ENCODE assay signal across 15 cellular contexts in the genomic region with DNA sequence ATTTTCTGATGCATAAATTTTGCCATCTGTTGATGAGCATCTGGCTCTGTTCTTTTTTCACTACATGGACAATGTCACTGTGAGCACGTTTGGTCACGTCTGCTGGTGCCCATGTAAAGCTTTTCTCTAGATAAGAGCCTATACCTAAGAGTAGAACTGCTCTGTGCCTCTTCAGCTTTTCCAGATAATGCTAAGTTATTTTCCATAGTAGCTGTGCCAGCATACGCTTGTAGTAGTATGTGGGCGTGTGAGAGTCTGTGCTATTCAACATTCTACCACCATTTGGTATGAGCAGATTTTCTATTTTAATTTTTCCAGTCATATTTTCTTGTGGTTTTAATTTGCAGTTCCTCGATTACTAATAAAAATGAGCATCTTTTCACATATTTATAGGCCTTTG. TPM values are rescaled to one million over a fixed set of nuclear protein-coding genes. Genes with fewer than 3 reads are reported as not detected.
DNase-seq lines count a peak whose midpoint lies in the region; ATAC-seq and TF ChIP-seq lines count a peak whose summit lies in the region.
"Had no signal": no experiment of that assay in that cellular context is flagged by ENCODE, and none has a peak within 500 bp of the region (broad histone marks: within the 10 kb centered on the region; RNA-seq: fewer than 3 reads in every experiment).

No MANE protein-coding gene starts in this region.

- peak overlapping the region; percentile 46 for H3K27ac Mint-ChIP-seq in activated naive CD8-positive, alpha-beta T cell
- H3K27ac Mint-ChIP-seq: naive B cell had no signal

- H3K36me3 Mint-ChIP-seq in activated naive CD8-positive, alpha-beta T cell = peaks cover 13% of the 10 kb centered on the region

- no peaks in the 10 kb centered on the region for H3K9me3 Mint-ChIP-seq in activated naive CD8-positive, alpha-beta T cell (ENCODE audit: low read depth)
- H3K9me3 Mint-ChIP-seq: naive B cell had no signal

- H3K9ac ChIP-seq in Karpas-422 (ENCODE audit: low read length) = no peak overlapping the region

- DNase-seq in GM03348 (ENCODE audit: low spot score) = peak; percentile 44
- peak; percentile 24 for DNase-seq in fibroblast of pulmonary artery (ENCODE audit: low read depth)
- no peak for DNase-seq in osteoblast (ENCODE audit: insufficient read length, low spot score, missing footprints)
- no peak for DNase-seq in ascending aorta (ENCODE audit: low spot score in 2 of 2)
- DNase-seq in NCI-H82 treated with DMSO at 0.1 percent for 48 hours (lab: John Stamatoyannopoulos, UW; ENCODE audit: unreplicated experiment) = no peak
- DNase-seq in Karpas-422 = no peak
- DNase-seq: activated CD4-positive, alpha-beta T cell treated with anti-CD3 and anti-CD28 coated beads, Interleukin-2, amount 50 U/mL, for 4 hours; naive B cell; NCI-H1092 treated with DMSO at 0.1 percent for 48 hours; NCI-H446 treated with DMSO at 0.1 percent for 48 hours; testis had no signal

- H3K4me1 ChIP-seq in osteoblast (ENCODE audit: insufficient read depth, low read length) = peaks cover 3% of the 10 kb centered on the region
- H3K4me1 ChIP-seq in ascending aorta = peaks cover 0 to 4% of the 10 kb centered on the region in 2 donors
- no peaks in the 10 kb centered on the region for H3K4me1 ChIP-seq in Karpas-422 (ENCODE audit: low read length)
- H3K4me1 ChIP-seq: SJSA1, testis had no signal

- H3K9me3 ChIP-seq in osteoblast (ENCODE audit: low read depth, low read length) = no peaks in the 10 kb centered on the region
- H3K9me3 ChIP-seq in ascending aorta = no peaks in the 10 kb centered on the region
- no peaks in the 10 kb centered on the region for H3K9me3 ChIP-seq in Karpas-422 (ENCODE audit: low read length)
- H3K9me3 ChIP-seq: SJSA1, testis had no signal

- ATAC-seq in HG03139 (IDR thresholded peaks at IDR 0.05; ENCODE audit: unreplicated experiment) = no peak
- ATAC-seq: K562 had no signal

- no peaks in the 10 kb centered on the region for H3K27me3 ChIP-seq in osteoblast (ENCODE audit: insufficient read depth, low read length)
- H3K27me3 ChIP-seq in ascending aorta = no peaks in the 10 kb centered on the region
- no peaks in the 10 kb centered on the region for H3K27me3 ChIP-seq in Karpas-422 (ENCODE audit: low read length)
- H3K27me3 ChIP-seq: SJSA1, testis had no signal

- no peaks in the 10 kb centered on the region for H3K79me2 ChIP-seq in osteoblast (ENCODE audit: insufficient read depth, low read length)
- H3K79me2 ChIP-seq in Karpas-422 (ENCODE audit: low read length) = no peaks in the 10 kb centered on the region

- no peak overlapping the region for H2AFZ ChIP-seq in osteoblast (ENCODE audit: low read length)
- H2AFZ ChIP-seq in Karpas-422 (ENCODE audit: low read length) = no peak overlapping the region

- H3K36me3 ChIP-seq in osteoblast (ENCODE audit: insufficient read depth, low read length) (peaks cover 24% of the 10 kb centered on the region), ascending aorta (peaks cover 12 to 23% of the 10 kb centered on the region in 2 donors), Karpas-422 (ENCODE audit: insufficient read depth, low read length) (no peaks in the 10 kb centered on the region)

- H3K9me2 ChIP-seq in Karpas-422 (replicated peaks; ENCODE audit: insufficient read depth, low read length) = no peaks in the 10 kb centered on the region

- TF ChIP-seq CTCF in fibroblast of pulmonary artery (IDR thresholded peaks at IDR 0.05; ENCODE audit: low read length, missing control alignments) = no peak
- no peak for TF ChIP-seq CTCF in osteoblast (IDR thresholded peaks at IDR 0.05; ENCODE audit: extremely low read depth, low read depth, low read length)
- TF ChIP-seq CTCF in ascending aorta (IDR thresholded peaks at IDR 0.05) = no peak

- no peak overlapping the region for H3K4me3 ChIP-seq in fibroblast of pulmonary artery (replicated peaks; ENCODE audit: low read depth, low read length)
- no peak overlapping the region for H3K4me3 ChIP-seq in osteoblast (ENCODE audit: insufficient read depth, low read length)
- H3K4me3 ChIP-seq in ascending aorta = no peak overlapping the region
- H3K4me3 ChIP-seq in Karpas-422 (ENCODE audit: low read length) = no peak overlapping the region
- H3K4me3 ChIP-seq: K562, SJSA1, testis had no signal

- intact Hi-C loops in ascending aorta (cut with DNase I) = loop anchor here (10.0 kb wide), 1 partner anchor 56 kb away; no protein-coding TSS in a partner anchor

- H3K4me3 Mint-ChIP-seq in activated naive CD8-positive, alpha-beta T cell = no peak overlapping the region

- H3K27ac ChIP-seq in osteoblast (ENCODE audit: low read depth, low read length) (peak overlapping the region; percentile 63), ascending aorta (peak overlapping the region in 1 of 2 donors; percentile 69), Karpas-422 (ENCODE audit: low read length) (no peak overlapping the region)
- H3K27ac ChIP-seq: SJSA1, testis had no signal

- H3K4me2 ChIP-seq in osteoblast (ENCODE audit: insufficient read depth, low read length) (no peak overlapping the region), Karpas-422 (ENCODE audit: low read depth, low read length, poor library complexity, severe bottlenecking) (no peak overlapping the region)

- no peaks in the 10 kb centered on the region for H3K27me3 Mint-ChIP-seq in activated naive CD8-positive, alpha-beta T cell
- H3K27me3 Mint-ChIP-seq: naive B cell had no signal

- H4K20me1 ChIP-seq in osteoblast (ENCODE audit: insufficient read depth, low read length) = peaks cover 3% of the 10 kb centered on the region
- no peaks in the 10 kb centered on the region for H4K20me1 ChIP-seq in Karpas-422 (ENCODE audit: insufficient read depth, low read depth, low read length)

- H3K4me1 Mint-ChIP-seq in activated naive CD8-positive, alpha-beta T cell (ENCODE audit: low read depth) = peaks cover 12% of the 10 kb centered on the region

RNA-seq across cellular contexts. Expression of gene VPS35L, which starts 33.2 kb away (rescaled TPM):
- total RNA-seq in osteoblast (64.8 and 65.7 TPM in 2 replicates), ascending aorta (44.4 TPM)
- 4.7 and 6.6 TPM in 2 replicates for total RNA-seq in Karpas-422 (2014; rRNA removed; shearing (Covaris generic); ENCODE audit: low replicate concordance)

Comparison
In these comparisons a context has a peak if more than half of its experiments do, and no peak if none do; other contexts are left out.
1. DNase-seq: peak in GM03348 (single experiment) and fibroblast of pulmonary artery (single experiment); none in osteoblast (single experiment), ascending aorta (0 of 2), NCI-H82 treated with DMSO at 0.1 percent for 48 hours (single experiment) and Karpas-422 (single experiment).